ENCODE assay signal across 1 cellular context in the genomic region with DNA sequence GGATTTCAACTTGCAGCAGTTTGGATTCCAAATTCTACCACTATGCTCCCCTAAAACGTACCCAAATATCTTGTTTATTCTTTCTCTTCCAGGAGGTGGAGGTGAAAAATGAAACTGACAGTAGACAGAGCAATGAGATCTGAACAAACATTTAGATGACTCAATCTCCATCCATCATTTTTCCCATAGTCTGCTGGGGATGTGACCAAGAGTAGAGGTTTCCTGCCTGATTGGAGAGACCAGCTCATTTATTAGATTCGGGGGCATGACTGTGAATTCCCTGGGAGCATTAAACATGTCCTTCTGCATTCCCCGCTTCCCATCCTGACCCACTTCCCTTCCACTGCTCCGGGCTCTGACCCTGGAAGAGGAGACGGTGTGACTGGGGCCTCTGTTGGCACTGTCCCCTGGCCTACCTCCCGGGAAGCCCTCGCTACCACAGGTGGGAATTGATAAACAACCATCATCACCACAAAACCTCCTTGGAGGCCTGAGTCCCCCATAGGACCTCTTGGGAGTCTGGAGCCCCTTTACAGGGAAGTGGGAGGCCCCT.
TF ChIP-seq lines count a peak whose summit lies in the region.

No MANE protein-coding gene starts in this region.

TF ChIP-seq in SK-N-SH, 30 proteins besides CTCF, POLR2A, EP300 and RAD21:
- TF ChIP-seq TCF12 (IDR thresholded peaks at IDR 0.05) (peak; percentile 81), MXI1 (IDR thresholded peaks at IDR 0.05; ENCODE audit: low read depth, low read length) (no peak), FOSL2 (IDR thresholded peaks at IDR 0.05; ENCODE audit: borderline replicate concordance, low read depth) (peak; percentile 65; the same call in 1 of the 2 replicates), RXRA (IDR thresholded peaks at IDR 0.05; ENCODE audit: borderline replicate concordance, low read depth) (peak; percentile 47; the same call in 1 of the 2 replicates), JUND (IDR thresholded peaks at IDR 0.05) (peak; percentile 52), TEAD4 (IDR thresholded peaks at IDR 0.05; ENCODE audit: borderline replicate concordance, insufficient read depth) (peak; percentile 60; the same call in 1 of the 2 replicates), ELF1 (IDR thresholded peaks at IDR 0.05) (0 out of 2 replicates have a peak, but pooled peaks have one; percentile 5), NRF1 (IDR thresholded peaks at IDR 0.05; ENCODE audit: low read depth, low read length) (no peak), POLR2AphosphoS5 (IDR thresholded peaks at IDR 0.05; ENCODE audit: low read depth, low read length) (peak; percentile 29; the same call in 1 of the 2 replicates), NFIC (IDR thresholded peaks at IDR 0.05; ENCODE audit: borderline replicate concordance) (peak; percentile 37; the same call in 1 of the 2 replicates)
- TF ChIP-seq, protein P1, sequence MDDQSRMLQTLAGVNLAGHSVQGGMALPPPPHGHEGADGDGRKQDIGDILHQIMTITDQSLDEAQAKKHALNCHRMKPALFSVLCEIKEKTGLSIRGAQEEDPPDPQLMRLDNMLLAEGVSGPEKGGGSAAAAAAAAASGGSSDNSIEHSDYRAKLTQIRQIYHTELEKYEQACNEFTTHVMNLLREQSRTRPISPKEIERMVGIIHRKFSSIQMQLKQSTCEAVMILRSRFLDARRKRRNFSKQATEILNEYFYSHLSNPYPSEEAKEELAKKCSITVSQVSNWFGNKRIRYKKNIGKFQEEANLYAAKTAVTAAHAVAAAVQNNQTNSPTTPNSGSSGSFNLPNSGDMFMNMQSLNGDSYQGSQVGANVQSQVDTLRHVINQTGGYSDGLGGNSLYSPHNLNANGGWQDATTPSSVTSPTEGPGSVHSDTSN (IDR thresholded peaks at IDR 0.05) = peak; percentile 88
- TF ChIP-seq, protein P2, sequence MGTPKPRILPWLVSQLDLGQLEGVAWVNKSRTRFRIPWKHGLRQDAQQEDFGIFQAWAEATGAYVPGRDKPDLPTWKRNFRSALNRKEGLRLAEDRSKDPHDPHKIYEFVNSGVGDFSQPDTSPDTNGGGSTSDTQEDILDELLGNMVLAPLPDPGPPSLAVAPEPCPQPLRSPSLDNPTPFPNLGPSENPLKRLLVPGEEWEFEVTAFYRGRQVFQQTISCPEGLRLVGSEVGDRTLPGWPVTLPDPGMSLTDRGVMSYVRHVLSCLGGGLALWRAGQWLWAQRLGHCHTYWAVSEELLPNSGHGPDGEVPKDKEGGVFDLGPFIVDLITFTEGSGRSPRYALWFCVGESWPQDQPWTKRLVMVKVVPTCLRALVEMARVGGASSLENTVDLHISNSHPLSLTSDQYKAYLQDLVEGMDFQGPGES (IDR thresholded peaks at IDR 0.05; ENCODE audit: low read depth, low read length) = no peak
